8 cellular contexts compared by ENCODE assay signal in the genomic region with DNA sequence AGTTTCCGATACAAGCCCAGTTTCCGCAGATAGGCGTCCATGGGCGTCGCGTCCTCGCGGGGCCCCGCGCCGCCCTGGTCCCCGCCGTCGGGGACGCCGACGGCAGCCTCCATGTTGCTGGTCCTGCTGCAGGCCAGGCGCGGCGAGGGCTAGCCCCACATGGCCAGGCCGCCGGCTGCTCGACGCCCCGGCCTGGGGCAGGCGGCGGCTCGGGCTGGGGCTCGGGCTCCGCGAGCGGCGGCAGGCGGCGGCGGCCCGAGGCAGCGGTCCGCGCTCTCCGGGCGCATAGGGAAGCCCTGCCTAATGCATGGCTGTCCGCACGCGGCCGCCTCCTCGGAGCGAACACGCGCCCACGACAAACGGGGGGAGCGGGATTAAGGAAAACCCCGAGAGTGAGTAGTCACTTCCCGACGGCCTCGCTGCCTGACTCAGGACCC. TPM values are rescaled to one million over a fixed set of nuclear protein-coding genes. Genes with fewer than 3 reads are reported as not detected.
DNase-seq lines count a peak whose midpoint lies in the region; ATAC-seq and TF ChIP-seq lines count a peak whose summit lies in the region.
"Not testable (repeated sequence)": the region's sequence is repeated elsewhere in the genome, so short reads cannot be mapped to it uniquely, and the experiment has no call there.

No MANE protein-coding gene starts in this region.

- not testable (repeated sequence) for TF ChIP-seq CTCF in Calu3 (IDR thresholded peaks at IDR 0.05; ENCODE audit: unreplicated experiment); mesothelial cell of epicardium (IDR thresholded peaks at IDR 0.05; ENCODE audit: unreplicated experiment)

- not testable (repeated sequence) for H3K9me3 Mint-ChIP-seq in Calu3 (ENCODE audit: low read depth, unreplicated experiment); activated naive CD8-positive, alpha-beta T cell treated with anti-CD3 and anti-CD28 coated beads for 36 hours; mesothelial cell of epicardium; stimulated activated naive CD8-positive, alpha-beta T cell treated with anti-CD3 and anti-CD28 coated beads, Interleukin-15, amount 100 ng/mL, for 72 hours

- CTCF ChIA-PET in Calu3 (lab: Charles Lee): not testable (repeated sequence)

- H3K4me3 Mint-ChIP-seq in Calu3 (ENCODE audit: low read depth, unreplicated experiment): peak overlapping the region; percentile 80
- H3K4me3 Mint-ChIP-seq in activated naive CD8-positive, alpha-beta T cell treated with anti-CD3 and anti-CD28 coated beads for 36 hours: peak overlapping the region; percentile 96
- peak overlapping the region; percentile 88 for H3K4me3 Mint-ChIP-seq in mesothelial cell of epicardium
- peak overlapping the region; percentile 86 to 95 for H3K4me3 Mint-ChIP-seq in stimulated activated naive CD8-positive, alpha-beta T cell treated with anti-CD3 and anti-CD28 coated beads, Interleukin-15, amount 100 ng/mL, for 72 hours

- not testable (repeated sequence) for H3K27ac Mint-ChIP-seq in Calu3 (ENCODE audit: unreplicated experiment)
- H3K27ac Mint-ChIP-seq in activated naive CD8-positive, alpha-beta T cell treated with anti-CD3 and anti-CD28 coated beads for 36 hours: peak overlapping the region; percentile 94
- peak overlapping the region; percentile 92 for H3K27ac Mint-ChIP-seq in mesothelial cell of epicardium
- peak overlapping the region; percentile 83 to 96 for H3K27ac Mint-ChIP-seq in stimulated activated naive CD8-positive, alpha-beta T cell treated with anti-CD3 and anti-CD28 coated beads, Interleukin-15, amount 100 ng/mL, for 72 hours

- H3K27me3 Mint-ChIP-seq in Calu3 (ENCODE audit: unreplicated experiment); activated naive CD8-positive, alpha-beta T cell treated with anti-CD3 and anti-CD28 coated beads for 36 hours; mesothelial cell of epicardium (ENCODE audit: low read depth); stimulated activated naive CD8-positive, alpha-beta T cell treated with anti-CD3 and anti-CD28 coated beads, Interleukin-15, amount 100 ng/mL, for 72 hours: not testable (repeated sequence)

- BruUV-seq in Calu3 (replicated peaks; lab: Mats Ljungman, UMichigan): not testable (repeated sequence)

- DNase-seq in Calu3 (peak; percentile 21), OCI-M1 (lab: John Stamatoyannopoulos, UW) (peak; percentile 81), fibroblast of gingiva (ENCODE audit: low read depth) (peak; percentile 38), mesothelial cell of epicardium (ENCODE audit: low spot score in 2 of 2, unreplicated experiment in 2 of 2) (peak in 1 of 2 experiments; percentile 23)
- DNase-seq in activated naive CD8-positive, alpha-beta T cell treated with anti-CD3 and anti-CD28 coated beads for 36 hours; stimulated activated naive CD8-positive, alpha-beta T cell treated with anti-CD3 and anti-CD28 coated beads, Interleukin-15, amount 100 ng/mL, for 72 hours: not testable (repeated sequence)

- ATAC-seq in GM19468 (IDR thresholded peaks at IDR 0.05; ENCODE audit: extremely low read depth, unreplicated experiment) (peak; percentile 2), HG03342 (IDR thresholded peaks at IDR 0.05; ENCODE audit: unreplicated experiment) (peak; percentile 12)
- not testable (repeated sequence) for ATAC-seq in stimulated activated naive CD8-positive, alpha-beta T cell treated with anti-CD3 and anti-CD28 coated beads, Interleukin-15, amount 100 ng/mL, for 72 hours

- H3K36me3 Mint-ChIP-seq in Calu3 (ENCODE audit: insufficient read depth, unreplicated experiment): peaks cover 37% of the 10 kb centered on the region
- H3K36me3 Mint-ChIP-seq in activated naive CD8-positive, alpha-beta T cell treated with anti-CD3 and anti-CD28 coated beads for 36 hours: peaks cover 22% of the 10 kb centered on the region
- H3K36me3 Mint-ChIP-seq in mesothelial cell of epicardium: not testable (repeated sequence)

- not testable (repeated sequence) for H3K4me1 Mint-ChIP-seq in Calu3 (ENCODE audit: low read depth, unreplicated experiment)
- peaks cover 20% of the 10 kb centered on the region for H3K4me1 Mint-ChIP-seq in activated naive CD8-positive, alpha-beta T cell treated with anti-CD3 and anti-CD28 coated beads for 36 hours
- peaks cover 29% of the 10 kb centered on the region for H3K4me1 Mint-ChIP-seq in mesothelial cell of epicardium
- peaks cover 30% of the 10 kb centered on the region for H3K4me1 Mint-ChIP-seq in stimulated activated naive CD8-positive, alpha-beta T cell treated with anti-CD3 and anti-CD28 coated beads, Interleukin-15, amount 100 ng/mL, for 72 hours

- intact Hi-C loops in Calu3 (cut with micrococcal nuclease; ENCODE audit: unreplicated experiment): not testable (repeated sequence)

RNA-seq across cellular contexts. Expression of gene OTUD4, which starts 0.5 kb away (rescaled TPM):
- total RNA-seq in Calu3 (2022): 31.7 and 32.7 TPM in 2 replicates
- total RNA-seq in activated naive CD8-positive, alpha-beta T cell treated with anti-CD3 and anti-CD28 coated beads for 36 hours: 10 to 100 TPM; 54.5 to 59.0 TPM
- total RNA-seq in mesothelial cell of epicardium: 37.8 to 38.3 TPM (median 38.3 TPM) in 3 replicates
